1 cellular context compared by ENCODE assay signal in genomic region chr5:79077680-79078365, GRCh38.
TF ChIP-seq lines count a peak whose summit lies in the region.

No MANE protein-coding gene starts in this region.

TF ChIP-seq in SK-N-SH, 30 proteins besides CTCF, POLR2A, EP300 and RAD21 (continued from another document):
- TF ChIP-seq, protein P1, sequence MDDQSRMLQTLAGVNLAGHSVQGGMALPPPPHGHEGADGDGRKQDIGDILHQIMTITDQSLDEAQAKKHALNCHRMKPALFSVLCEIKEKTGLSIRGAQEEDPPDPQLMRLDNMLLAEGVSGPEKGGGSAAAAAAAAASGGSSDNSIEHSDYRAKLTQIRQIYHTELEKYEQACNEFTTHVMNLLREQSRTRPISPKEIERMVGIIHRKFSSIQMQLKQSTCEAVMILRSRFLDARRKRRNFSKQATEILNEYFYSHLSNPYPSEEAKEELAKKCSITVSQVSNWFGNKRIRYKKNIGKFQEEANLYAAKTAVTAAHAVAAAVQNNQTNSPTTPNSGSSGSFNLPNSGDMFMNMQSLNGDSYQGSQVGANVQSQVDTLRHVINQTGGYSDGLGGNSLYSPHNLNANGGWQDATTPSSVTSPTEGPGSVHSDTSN (IDR thresholded peaks at IDR 0.05) = no peak
- no peak for TF ChIP-seq FOSL2 (IDR thresholded peaks at IDR 0.05; ENCODE audit: borderline replicate concordance, low read depth)
- no peak for TF ChIP-seq RXRA (IDR thresholded peaks at IDR 0.05; ENCODE audit: borderline replicate concordance, low read depth)
- no peak for TF ChIP-seq RFX5 (IDR thresholded peaks at IDR 0.05; ENCODE audit: low read length)
- TF ChIP-seq MEF2A (IDR thresholded peaks at IDR 0.05; ENCODE audit: borderline replicate concordance, low read depth) = no peak
